Comparison of ENCODE assay signal across 29 cellular contexts in genomic region chr12:23217158-23217557, GRCh38.
DNase-seq lines count a peak whose midpoint lies in the region; ATAC-seq, FAIRE-seq and TF ChIP-seq lines count a peak whose summit lies in the region.
"Had no signal": no experiment of that assay in that cellular context is flagged by ENCODE, and none has a peak within 500 bp of the region (broad histone marks: within the 10 kb centered on the region; RNA-seq: fewer than 3 reads in every experiment).

No MANE protein-coding gene starts in this region.

- peak; percentile 28 to 31 for DNase-seq in NCI-H524 (lab: John Stamatoyannopoulos, UW)
- peak in 1 of 4 experiments; percentile 11 for DNase-seq in K562 (ENCODE audit: extremely low read depth in 1 of 4, low spot score in 3 of 4)
- DNase-seq in left lobe of liver (ENCODE audit: low spot score): no peak
- no peak for DNase-seq in psoas muscle
- no peak for DNase-seq in NCI-H1092 (lab: John Stamatoyannopoulos, UW)
- DNase-seq: activated CD4-positive, alpha-beta T cell treated with anti-CD3 and anti-CD28 coated beads for 36 hours; activated CD8-positive, alpha-beta memory T cell treated with anti-CD3 and anti-CD28 coated beads, Interleukin-2, amount 50 U/mL, for 48 hours; activated CD8-positive, alpha-beta T cell treated with anti-CD3 and anti-CD28 coated beads for 36 hours; activated naive CD4-positive, alpha-beta T cell treated with anti-CD3 and anti-CD28 coated beads for 36 hours; central memory CD4-positive, alpha-beta T cell; dermis blood vessel endothelial cell; DMS79 treated with DMSO at 0.1 percent for 48 hours; GF-D8; heart right ventricle; KG1; lower lobe of right lung; mucosa of descending colon; natural killer cell; NCI-H2029 treated with DMSO at 0.1 percent for 48 hours; SK-N-SH; T-helper 2 cell; transverse colon had no signal

- H3K4me1 ChIP-seq in K562 (replicated peaks in 1 of 2; ENCODE audit: control insufficient read depth in 2 of 2, insufficient read depth in 2 of 2, low read length in 2 of 2) (no peaks in the 10 kb centered on the region), psoas muscle (no peaks in the 10 kb centered on the region)
- H3K4me1 ChIP-seq: heart right ventricle, lower lobe of right lung, transverse colon had no signal

- no peak for TF ChIP-seq EP300 in K562 (IDR thresholded peaks at IDR 0.05; ENCODE audit: low read length)

- no TSS peak for BruUV-seq in K562 (replicated peaks; lab: Mats Ljungman, UMichigan)

- 0 out of 2 replicates have a peak, but pooled peaks have one; percentile 5 for TF ChIP-seq CTCF in C4-2B (conservative IDR thresholded peaks at IDR 0.05)
- peak in 2 of 3 experiments; percentile 1 to 26; a peak in 1 of 6 replicates for TF ChIP-seq CTCF in K562 (IDR thresholded peaks at IDR 0.05 in 2 of 3, conservative IDR thresholded peaks at IDR 0.05 in 1 of 3; ENCODE audit: insufficient read depth in 2 of 3, low read depth in 1 of 3, low read length in 3 of 3)
- no peak for TF ChIP-seq CTCF in psoas muscle (IDR thresholded peaks at IDR 0.05)

- no peaks in the 10 kb centered on the region for H4K20me1 ChIP-seq in K562 (replicated peaks; ENCODE audit: control insufficient read depth, insufficient read depth, low read length)

- H3K79me2 ChIP-seq in K562 (ENCODE audit: control insufficient read depth, insufficient read depth, low read length): no peaks in the 10 kb centered on the region

- no peak for FAIRE-seq in K562 (lab: Jason Lieb, UNC)
- FAIRE-seq: frontal cortex, HTR-8/SVneo had no signal

- H3K27me3 ChIP-seq in K562 (ENCODE audit: control insufficient read depth in 2 of 2, insufficient read depth in 2 of 2, low read length in 2 of 2) (no peaks in the 10 kb centered on the region), psoas muscle (ENCODE audit: insufficient read depth in 3 of 3, low read length in 2 of 3) (no peaks in the 10 kb centered on the region)
- H3K27me3 ChIP-seq: heart right ventricle, transverse colon had no signal

- peak in 1 of 2 experiments; percentile 45; a peak in 2 of 4 replicates for TF ChIP-seq RAD21 in K562 (CRISPR knock-in tag; conservative IDR thresholded peaks at IDR 0.05 in 1 of 2, IDR thresholded peaks at IDR 0.05 in 1 of 2)

- H3K4me3 ChIP-seq in K562 (no peak overlapping the region), psoas muscle (no peak overlapping the region)
- H3K4me3 ChIP-seq: heart right ventricle, lower lobe of right lung, mucosa of descending colon, skin epidermis, transverse colon had no signal

- CTCF ChIA-PET in K562 (lab: Yijun Ruan, JAX; ENCODE audit: low intra/inter-chr PET ratio): no interaction called here

- POLR2A ChIA-PET in K562 (lab: Yijun Ruan, JAX): interaction anchor here (0.9 kb wide), 1 partner anchor 9 kb away, joined by 3 read pairs; no protein-coding TSS in a partner anchor

- TF ChIP-seq POLR2A in K562 (conservative IDR thresholded peaks at IDR 0.05): no peak

- H3K9me3 ChIP-seq in K562 (replicated peaks; ENCODE audit: control insufficient read depth, insufficient read depth, low read depth, low read length): no peaks in the 10 kb centered on the region
- H3K9me3 ChIP-seq in psoas muscle: peaks cover 3% of the 10 kb centered on the region
- H3K9me3 ChIP-seq: SK-N-SH, transverse colon had no signal

- ATAC-seq in K562: peak; percentile 42; the same call in 1 of the 3 replicates
- peak; percentile 38 for ATAC-seq in left lobe of liver
- no peak for ATAC-seq in psoas muscle
- no peak for ATAC-seq in GM21528 (IDR thresholded peaks at IDR 0.05; ENCODE audit: low FRiP score, unreplicated experiment)
- no peak for ATAC-seq in GM18909 (IDR thresholded peaks at IDR 0.05; ENCODE audit: poor library complexity, unreplicated experiment)
- ATAC-seq: activated CD4-positive, alpha-beta T cell treated with anti-CD3 and anti-CD28 coated beads for 36 hours; activated CD8-positive, alpha-beta T cell treated with anti-CD3 and anti-CD28 coated beads for 36 hours; heart right ventricle; lower lobe of right lung; mucosa of descending colon; natural killer cell; stimulated activated memory B cell treated with anti-CD40 and anti-IgM and Interleukin-4, amounts not matched to agents 10 μg/mL and 1 μg/mL and 100 μg/mL, for 72 hours had no signal

- intact Hi-C loops in K562 (cut with micrococcal nuclease): no loop called here
- intact Hi-C loops in psoas muscle (cut with DNase I): no loop called here

- H3K27ac ChIP-seq in C4-2B: no peak overlapping the region
- H3K27ac ChIP-seq in K562 (ENCODE audit: extremely low read depth, low read depth, low read length): no peak overlapping the region
- no peak overlapping the region for H3K27ac ChIP-seq in psoas muscle
- H3K27ac ChIP-seq: heart right ventricle, lower lobe of right lung, skin epidermis, transverse colon had no signal

- H3K4me2 ChIP-seq in K562 (ENCODE audit: insufficient read depth, low read length): no peak overlapping the region
- H3K4me2 ChIP-seq: SK-N-SH had no signal

- no peaks in the 10 kb centered on the region for H3K9me1 ChIP-seq in K562 (ENCODE audit: control insufficient read depth, insufficient read depth, low read length)

- H3K36me3 ChIP-seq in K562 (ENCODE audit: control insufficient read depth, insufficient read depth, low read length): no peaks in the 10 kb centered on the region
- no peaks in the 10 kb centered on the region for H3K36me3 ChIP-seq in psoas muscle (ENCODE audit: insufficient read depth in 1 of 2, low read depth in 1 of 2)
- H3K36me3 ChIP-seq: heart right ventricle, lower lobe of right lung, transverse colon had no signal

- no peak overlapping the region for H3K9ac ChIP-seq in K562 (ENCODE audit: insufficient read depth in 1 of 2, low read depth in 2 of 2, low read length in 2 of 2)
- H3K9ac ChIP-seq: SK-N-SH had no signal

- H2AFZ ChIP-seq in K562 (ENCODE audit: low read depth, low read length): no peak overlapping the region

- in situ Hi-C loops in K562 (cut with MboI): no loop called here

TF ChIP-seq in K562, 482 proteins besides CTCF, POLR2A, EP300 and RAD21:
- TF ChIP-seq, protein P1, sequence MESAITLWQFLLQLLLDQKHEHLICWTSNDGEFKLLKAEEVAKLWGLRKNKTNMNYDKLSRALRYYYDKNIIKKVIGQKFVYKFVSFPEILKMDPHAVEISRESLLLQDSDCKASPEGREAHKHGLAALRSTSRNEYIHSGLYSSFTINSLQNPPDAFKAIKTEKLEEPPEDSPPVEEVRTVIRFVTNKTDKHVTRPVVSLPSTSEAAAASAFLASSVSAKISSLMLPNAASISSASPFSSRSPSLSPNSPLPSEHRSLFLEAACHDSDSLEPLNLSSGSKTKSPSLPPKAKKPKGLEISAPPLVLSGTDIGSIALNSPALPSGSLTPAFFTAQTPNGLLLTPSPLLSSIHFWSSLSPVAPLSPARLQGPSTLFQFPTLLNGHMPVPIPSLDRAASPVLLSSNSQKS (CRISPR knock-in tag; IDR thresholded peaks at IDR 0.05): no peak
- TF ChIP-seq, protein P2, sequence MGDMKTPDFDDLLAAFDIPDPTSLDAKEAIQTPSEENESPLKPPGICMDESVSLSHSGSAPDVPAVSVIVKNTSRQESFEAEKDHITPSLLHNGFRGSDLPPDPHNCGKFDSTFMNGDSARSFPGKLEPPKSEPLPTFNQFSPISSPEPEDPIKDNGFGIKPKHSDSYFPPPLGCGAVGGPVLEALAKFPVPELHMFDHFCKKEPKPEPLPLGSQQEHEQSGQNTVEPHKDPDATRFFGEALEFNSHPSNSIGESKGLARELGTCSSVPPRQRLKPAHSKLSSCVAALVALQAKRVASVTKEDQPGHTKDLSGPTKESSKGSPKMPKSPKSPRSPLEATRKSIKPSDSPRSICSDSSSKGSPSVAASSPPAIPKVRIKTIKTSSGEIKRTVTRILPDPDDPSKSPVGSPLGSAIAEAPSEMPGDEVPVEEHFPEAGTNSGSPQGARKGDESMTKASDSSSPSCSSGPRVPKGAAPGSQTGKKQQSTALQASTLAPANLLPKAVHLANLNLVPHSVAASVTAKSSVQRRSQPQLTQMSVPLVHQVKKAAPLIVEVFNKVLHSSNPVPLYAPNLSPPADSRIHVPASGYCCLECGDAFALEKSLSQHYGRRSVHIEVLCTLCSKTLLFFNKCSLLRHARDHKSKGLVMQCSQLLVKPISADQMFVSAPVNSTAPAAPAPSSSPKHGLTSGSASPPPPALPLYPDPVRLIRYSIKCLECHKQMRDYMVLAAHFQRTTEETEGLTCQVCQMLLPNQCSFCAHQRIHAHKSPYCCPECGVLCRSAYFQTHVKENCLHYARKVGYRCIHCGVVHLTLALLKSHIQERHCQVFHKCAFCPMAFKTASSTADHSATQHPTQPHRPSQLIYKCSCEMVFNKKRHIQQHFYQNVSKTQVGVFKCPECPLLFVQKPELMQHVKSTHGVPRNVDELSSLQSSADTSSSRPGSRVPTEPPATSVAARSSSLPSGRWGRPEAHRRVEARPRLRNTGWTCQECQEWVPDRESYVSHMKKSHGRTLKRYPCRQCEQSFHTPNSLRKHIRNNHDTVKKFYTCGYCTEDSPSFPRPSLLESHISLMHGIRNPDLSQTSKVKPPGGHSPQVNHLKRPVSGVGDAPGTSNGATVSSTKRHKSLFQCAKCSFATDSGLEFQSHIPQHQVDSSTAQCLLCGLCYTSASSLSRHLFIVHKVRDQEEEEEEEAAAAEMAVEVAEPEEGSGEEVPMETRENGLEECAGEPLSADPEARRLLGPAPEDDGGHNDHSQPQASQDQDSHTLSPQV (IDR thresholded peaks at IDR 0.05): 0 out of 2 replicates have a peak, but pooled peaks have one; percentile 29

Comparison
In these comparisons a context has a peak if more than half of its experiments do, and no peak if none do; other contexts are left out.
1. DNase-seq: peak in NCI-H524 (2 of 2); none in left lobe of liver (single experiment), psoas muscle (0 of 2) and NCI-H1092 (single experiment).
2. ATAC-seq: peak in K562 (single experiment) and left lobe of liver (single experiment); none in psoas muscle (0 of 4), GM21528 (single experiment) and GM18909 (single experiment).